8 cellular contexts compared by ENCODE assay signal in genomic region chr7:150322114-150322832, GRCh38. TPM values are rescaled to one million over a fixed set of nuclear protein-coding genes. Genes with fewer than 3 reads are reported as not detected.
DNase-seq lines count a peak whose midpoint lies in the region; ATAC-seq and TF ChIP-seq lines count a peak whose summit lies in the region.

No MANE protein-coding gene starts in this region.

- ATAC-seq in HG03135 (IDR thresholded peaks at IDR 0.05; ENCODE audit: unreplicated experiment) (peak; percentile 45), HG03095 (IDR thresholded peaks at IDR 0.05; ENCODE audit: unreplicated experiment) (no peak), HG02970 (IDR thresholded peaks at IDR 0.05; ENCODE audit: low FRiP score, unreplicated experiment) (no peak)
- ATAC-seq in activated CD4-positive, CD25-positive, alpha-beta regulatory T cell treated with anti-CD3 and anti-CD28 coated beads, Interleukin-2, amount 50 U/mL, for 24 hours: peak; percentile 25 to 38

- no peaks in the 10 kb centered on the region for H3K27me3 ChIP-seq in effector memory CD4-positive, alpha-beta T cell (replicated peaks; ENCODE audit: control insufficient read depth, insufficient read depth, low read length, poor library complexity, severe bottlenecking)
- H3K27me3 ChIP-seq in sigmoid colon: no peaks in the 10 kb centered on the region

- intact Hi-C loops in sigmoid colon (cut with DNase I) (loop anchor here (2.0 kb wide), 1 partner anchor 19 kb away; the partner anchor contains the start of gene RARRES2), posterior vena cava (cut with DNase I) (no loop called here)

- WGBS in sigmoid colon, 2 donors: 17 to 44% methylated on average over 4 of the region's 4 CpGs

- TF ChIP-seq CTCF in sigmoid colon (IDR thresholded peaks at IDR 0.05): no peak

- peak overlapping the region; percentile 82 for H3K4me3 ChIP-seq in effector memory CD4-positive, alpha-beta T cell (ENCODE audit: insufficient read depth, low read depth, low read length, poor library complexity, severe bottlenecking)
- H3K4me3 ChIP-seq in sigmoid colon: peak overlapping the region; percentile 56 to 89 (median 66)

- no peaks in the 10 kb centered on the region for H3K9me3 ChIP-seq in effector memory CD4-positive, alpha-beta T cell (ENCODE audit: control insufficient read depth, low read length)
- H3K9me3 ChIP-seq in sigmoid colon: no peaks in the 10 kb centered on the region

- peaks cover 7% of the 10 kb centered on the region for H3K36me3 ChIP-seq in effector memory CD4-positive, alpha-beta T cell (ENCODE audit: control insufficient read depth, insufficient read depth, low read length)
- peaks cover 0 to 18% (median 7%) of the 10 kb centered on the region in 4 donors for H3K36me3 ChIP-seq in sigmoid colon

- DNase-seq in COR-L47 (lab: John Stamatoyannopoulos, UW) (peak; percentile 5), sigmoid colon (no peak), posterior vena cava (ENCODE audit: low spot score) (no peak)
- DNase-seq in effector memory CD4-positive, alpha-beta T cell: peak in 1 of 3 donors; percentile 13

- no peak for TF ChIP-seq EP300 in sigmoid colon (IDR thresholded peaks at IDR 0.05)

- H3K27ac ChIP-seq in effector memory CD4-positive, alpha-beta T cell (ENCODE audit: insufficient read depth, low read length, poor library complexity, severe bottlenecking): peak overlapping the region; percentile 79
- peak overlapping the region; percentile 81 to 91 (median 84) for H3K27ac ChIP-seq in sigmoid colon

- TF ChIP-seq POLR2A in sigmoid colon (IDR thresholded peaks at IDR 0.05): no peak

- peaks cover 16% of the 10 kb centered on the region for H3K4me1 ChIP-seq in effector memory CD4-positive, alpha-beta T cell (ENCODE audit: control insufficient read depth, insufficient read depth, low read length, poor library complexity, severe bottlenecking)
- peaks cover 0 to 29% (median 23%) of the 10 kb centered on the region in 4 donors for H3K4me1 ChIP-seq in sigmoid colon

RNA-seq across cellular contexts. Expression of gene LRRC61, which starts 0.9 kb away (rescaled TPM):
- total RNA-seq in sigmoid colon (10 to 100 TPM; 10.3 to 14.0 (median 11.0) TPM), posterior vena cava (1 to 10 TPM; 2.2 to 2.6 TPM)
- 10 to 100 TPM in 2 of 3 donors, 1 to 10 TPM in 1; 4.4 to 18.6 (median 10.8) TPM for polyA plus RNA-seq in sigmoid colon

RNA-seq across cellular contexts. Expression of gene ACTR3C, which starts 1.1 kb away (rescaled TPM):
- total RNA-seq in sigmoid colon (10 to 100 TPM in 1 of 4 donors, 1 to 10 TPM in 3; 2.9 to 13.3 (median 8.3) TPM), posterior vena cava (1 to 10 TPM in 1 of 2 donors, under 1 TPM in 1; 1.00 to 1.7 TPM)
- polyA plus RNA-seq in sigmoid colon: 10 to 100 TPM in 1 of 3 donors, 1 to 10 TPM in 2; 3.6 to 12.4 (median 5.3) TPM

RNA-seq across cellular contexts. Expression of gene RARRES2, which starts 19.2 kb away (rescaled TPM):
- total RNA-seq in sigmoid colon: 100 to 1,000 TPM; 257 to 447 (median 388) TPM
- 100 to 1,000 TPM in 2 of 3 donors, 10 to 100 TPM in 1; 28.9 to 289 (median 132) TPM for polyA plus RNA-seq in sigmoid colon
- total RNA-seq in posterior vena cava: 100 to 1,000 TPM; 123 to 153 TPM

RNA-seq across cellular contexts. Expression of gene REPIN1, which starts 46.3 kb away (rescaled TPM):
- total RNA-seq in sigmoid colon (10 to 100 TPM; 56.3 to 63.7 (median 57.0) TPM), posterior vena cava (10 to 100 TPM; 48.9 to 50.5 TPM)
- 100 to 1,000 TPM in 1 of 3 donors, 10 to 100 TPM in 2; 50.9 to 131 (median 52.3) TPM for polyA plus RNA-seq in sigmoid colon

RNA-seq across cellular contexts. Expression of gene ZNF775, which starts 56.9 kb away (rescaled TPM):
- total RNA-seq in sigmoid colon (10 to 100 TPM in 1 of 4 donors, 1 to 10 TPM in 3; 6.1 to 10.7 (median 6.9) TPM), posterior vena cava (1 to 10 TPM; 4.6 to 5.0 TPM)
- 1 to 10 TPM; 3.0 to 6.1 (median 5.4) TPM for polyA plus RNA-seq in sigmoid colon

Comparison
In these comparisons a context has a peak if more than half of its experiments do, and no peak if none do; other contexts are left out.
1. ATAC-seq: peak in HG03135 (single experiment) and activated CD4-positive, CD25-positive, alpha-beta regulatory T cell treated with anti-CD3 and anti-CD28 coated beads, Interleukin-2, amount 50 U/mL, for 24 hours (2 of 2); none in HG03095 (single experiment) and HG02970 (single experiment).